In the genomic region with DNA sequence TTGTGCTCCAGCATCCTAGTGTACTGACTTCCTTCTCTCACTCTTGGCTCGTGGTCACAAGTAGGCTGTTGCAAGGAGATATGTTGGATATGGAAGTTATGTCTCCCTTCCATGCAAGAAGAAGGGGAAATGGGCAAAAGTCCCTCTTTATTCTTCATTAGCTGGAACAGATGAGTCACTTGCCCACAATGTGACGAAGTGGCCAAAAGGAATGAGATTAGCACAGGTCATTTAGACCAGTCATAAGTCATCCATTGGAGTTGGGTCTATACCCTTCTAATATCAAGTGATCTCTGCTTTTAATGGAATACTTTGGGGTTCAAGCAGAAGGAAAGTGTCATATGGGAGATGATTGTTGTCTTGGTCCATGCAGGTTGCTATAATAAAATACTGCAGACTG, we compare ENCODE assay signal across 19 cellular contexts.
A peak's percentile ranks its signal among the peaks of the same experiment; 100 is the strongest.
DNase-seq lines count a peak whose midpoint lies in the region; ATAC-seq, FAIRE-seq and TF ChIP-seq lines count a peak whose summit lies in the region.
"Had no signal": no experiment of that assay in that cellular context is flagged by ENCODE, and none has a peak within 500 bp of the region (broad histone marks: within the 10 kb centered on the region; RNA-seq: fewer than 3 reads in every experiment).

No MANE protein-coding gene starts in this region.

- H3K27ac ChIP-seq in brain microvascular endothelial cell (peak overlapping the region; percentile 53), keratinocyte (ENCODE audit: control insufficient read depth, insufficient read depth, low read length) (no peak overlapping the region)
- H3K27ac ChIP-seq: BLaER1 treated with 17β-estradiol and CSF1 and Interleukin-3, amounts not matched to agents 10 nM and 100 nM had no signal

- H3K79me2 ChIP-seq in keratinocyte (ENCODE audit: control insufficient read depth, insufficient read depth, low read length): no peaks in the 10 kb centered on the region

- no peak overlapping the region for H3K9ac ChIP-seq in keratinocyte (ENCODE audit: control insufficient read depth, extremely low read depth, insufficient read depth, low read length)
- H3K9ac ChIP-seq: BLaER1 treated with 17β-estradiol and CSF1 and Interleukin-3, amounts not matched to agents 10 nM and 100 nM had no signal

- no peaks in the 10 kb centered on the region for H3K9me1 ChIP-seq in keratinocyte (ENCODE audit: control insufficient read depth, extremely low read depth, insufficient read depth, low read length)

- no peaks in the 10 kb centered on the region for H3K27me3 ChIP-seq in BJ (ENCODE audit: control insufficient read depth, insufficient read depth, low read length)
- H3K27me3 ChIP-seq in brain microvascular endothelial cell (replicated peaks): no peaks in the 10 kb centered on the region
- H3K27me3 ChIP-seq in keratinocyte (ENCODE audit: control insufficient read depth, extremely low read depth, insufficient read depth, low read length): no peaks in the 10 kb centered on the region
- H3K27me3 ChIP-seq: BLaER1 treated with 17β-estradiol and CSF1 and Interleukin-3, amounts not matched to agents 10 nM and 100 nM had no signal

- no peak overlapping the region for H2AFZ ChIP-seq in keratinocyte (ENCODE audit: control insufficient read depth, low read length)

- H3K4me3 ChIP-seq in BJ (ENCODE audit: low read depth, low read length): no peak overlapping the region
- no peak overlapping the region for H3K4me3 ChIP-seq in brain microvascular endothelial cell (ENCODE audit: low read depth, low read length)
- H3K4me3 ChIP-seq in keratinocyte (ENCODE audit: control insufficient read depth in 2 of 3, extremely low read depth in 1 of 3, insufficient read depth in 2 of 3, low read depth in 1 of 3, low read length in 3 of 3): no peak overlapping the region
- H3K4me3 ChIP-seq: BLaER1 treated with 17β-estradiol and CSF1 and Interleukin-3, amounts not matched to agents 10 nM and 100 nM had no signal

- no peaks in the 10 kb centered on the region for H3K36me3 ChIP-seq in BJ (ENCODE audit: control insufficient read depth, insufficient read depth, low read length)
- no peaks in the 10 kb centered on the region for H3K36me3 ChIP-seq in brain microvascular endothelial cell (replicated peaks)
- no peaks in the 10 kb centered on the region for H3K36me3 ChIP-seq in keratinocyte (ENCODE audit: control insufficient read depth in 2 of 2, extremely low read depth in 1 of 2, insufficient read depth in 2 of 2, low read length in 2 of 2)
- H3K36me3 ChIP-seq: BLaER1 treated with 17β-estradiol and CSF1 and Interleukin-3, amounts not matched to agents 10 nM and 100 nM had no signal

- CTCF ChIA-PET in BJ (lab: Yijun Ruan, JAX): interaction anchor here (0.7 to 1.2 kb wide), 3 partner anchors 40 to 290 kb away, joined by 3 to 7 read pairs (median 5); no protein-coding TSS in a partner anchor

- ATAC-seq in HG02610 (IDR thresholded peaks at IDR 0.05; ENCODE audit: unreplicated experiment) (no peak), GM21526 (IDR thresholded peaks at IDR 0.05; ENCODE audit: low FRiP score, unreplicated experiment) (no peak), GM18873 (IDR thresholded peaks at IDR 0.05; ENCODE audit: low FRiP score, unreplicated experiment) (no peak), GM19395 (IDR thresholded peaks at IDR 0.05; ENCODE audit: unreplicated experiment) (no peak)
- ATAC-seq: HepG2; natural killer cell treated with Interleukin-12 subunit alpha and Interleukin-12 subunit beta and Interleukin-15 and Interleukin-18, amount 100 ng/mL, for 72 hours had no signal

- DNase-seq in BJ (ENCODE audit: low read depth) (peak; percentile 31), HT1080 (ENCODE audit: low read depth) (peak; percentile 76), brain microvascular endothelial cell (peak; percentile 30), keratinocyte (ENCODE audit: low read depth, low spot score) (no peak)
- DNase-seq: activated CD4-positive, alpha-beta T cell treated with anti-CD3 and anti-CD28 coated beads, Interleukin-2, amount 10 ng/mL, durations not matched to agents 24 days and 14 days; activated CD8-positive, alpha-beta memory T cell treated with anti-CD3 and anti-CD28 coated beads, Interleukin-2, amount 50 U/mL, for 48 hours; activated gamma-delta T cell treated with Interleukin-2 at 50 U/mL for 16 hours; amygdala; immature natural killer cell; NCI-H2029 treated with DMSO at 0.1 percent for 48 hours; NCI-H526; small intestine had no signal

- peak; percentile 26 for FAIRE-seq in keratinocyte (lab: Jason Lieb, UNC)
- FAIRE-seq: HepG2, small intestine had no signal

- TF ChIP-seq CTCF in BJ (IDR thresholded peaks at IDR 0.05; ENCODE audit: insufficient read depth, low read depth, low read length) (no peak), brain microvascular endothelial cell (IDR thresholded peaks at IDR 0.05; ENCODE audit: low read depth, low read length, missing control alignments) (no peak), keratinocyte (optimal IDR thresholded peaks at IDR 0.05 in 1 of 3, IDR thresholded peaks at IDR 0.05 in 1 of 3, conservative IDR thresholded peaks at IDR 0.05 in 1 of 3; ENCODE audit: extremely low read depth in 1 of 3, insufficient read depth in 2 of 3, low read length in 3 of 3) (no peak)

- peaks cover 33% of the 10 kb centered on the region for H3K4me1 ChIP-seq in keratinocyte (ENCODE audit: control insufficient read depth, extremely low read depth, insufficient read depth, low read length)

- dilution Hi-C loops in keratinocyte (cut with MboI; ENCODE audit: extremely low pct_ligation_motif_present, low sequenced_read_pairs): no loop called here

- H3K9me3 ChIP-seq in keratinocyte (ENCODE audit: control insufficient read depth, low read depth, low read length): no peaks in the 10 kb centered on the region

- no peaks in the 10 kb centered on the region for H4K20me1 ChIP-seq in keratinocyte (ENCODE audit: control insufficient read depth, extremely low read depth, insufficient read depth, low read length)
- H4K20me1 ChIP-seq: BLaER1 treated with 17β-estradiol and CSF1 and Interleukin-3, amounts not matched to agents 10 nM and 100 nM had no signal

- in situ Hi-C loops in brain microvascular endothelial cell (cut with HindIII; ENCODE audit: low pct_ligation_motif_present, low sequenced_read_pairs): no loop called here

- POLR2A ChIA-PET in BJ (lab: Charles Lee): no interaction called here

- H3K4me2 ChIP-seq in keratinocyte (ENCODE audit: control insufficient read depth, extremely low read depth, insufficient read depth, low read depth, low read length): no peak overlapping the region
